ENCODE assay signal across 1 cellular context in the genomic region with DNA sequence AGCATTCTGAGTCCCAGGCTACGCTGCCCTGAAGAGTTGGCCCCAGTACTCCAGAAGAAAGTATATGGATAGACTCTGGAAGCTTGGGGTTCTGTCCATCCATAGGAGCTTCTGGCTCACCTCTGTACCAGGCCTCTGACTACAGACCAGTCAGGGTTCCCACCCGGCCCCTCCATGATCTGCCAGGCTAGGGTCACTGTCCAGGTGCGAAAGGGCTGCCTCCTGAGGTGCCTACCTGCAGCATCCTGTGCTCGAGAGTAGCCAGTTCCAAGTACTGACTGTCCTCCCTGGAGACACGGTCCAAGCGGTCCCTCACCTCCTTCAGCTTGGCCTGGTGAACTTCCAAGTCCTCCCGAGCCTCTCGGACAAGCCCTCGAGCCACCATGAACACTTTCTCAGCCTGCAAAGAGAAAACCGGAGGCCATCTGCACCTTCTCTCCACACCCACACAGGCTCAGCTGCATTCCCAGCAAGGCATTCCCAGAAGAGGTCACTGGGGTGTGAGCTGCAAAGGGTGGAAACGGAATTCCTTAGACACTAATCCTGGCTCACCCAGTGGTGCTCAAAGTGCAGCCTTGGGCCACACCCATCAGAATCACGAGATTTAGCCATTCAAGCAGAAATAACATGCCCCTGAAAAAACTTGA.
TF ChIP-seq lines count a peak whose summit lies in the region.

No MANE protein-coding gene starts in this region.

TF ChIP-seq in GM12878, 131 proteins besides CTCF, POLR2A, EP300 and RAD21:
- TF ChIP-seq SMAD5 (IDR thresholded peaks at IDR 0.05; ENCODE audit: low read depth) (no peak), EZH2 (IDR thresholded peaks at IDR 0.05; ENCODE audit: borderline replicate concordance, control insufficient read depth, low read depth, low read length) (no peak), PML (IDR thresholded peaks at IDR 0.05; ENCODE audit: low read length) (no peak), NBN (IDR thresholded peaks at IDR 0.05) (no peak), ZZZ3 (IDR thresholded peaks at IDR 0.05; ENCODE audit: control insufficient read depth, insufficient read length, low read depth) (no peak), SUZ12 (IDR thresholded peaks at IDR 0.05; ENCODE audit: unreplicated experiment) (no peak), DPF2 (IDR thresholded peaks at IDR 0.05) (no peak), MEF2A (IDR thresholded peaks at IDR 0.05; ENCODE audit: insufficient read depth, low read depth, low read length) (no peak)
- TF ChIP-seq, protein P1, sequence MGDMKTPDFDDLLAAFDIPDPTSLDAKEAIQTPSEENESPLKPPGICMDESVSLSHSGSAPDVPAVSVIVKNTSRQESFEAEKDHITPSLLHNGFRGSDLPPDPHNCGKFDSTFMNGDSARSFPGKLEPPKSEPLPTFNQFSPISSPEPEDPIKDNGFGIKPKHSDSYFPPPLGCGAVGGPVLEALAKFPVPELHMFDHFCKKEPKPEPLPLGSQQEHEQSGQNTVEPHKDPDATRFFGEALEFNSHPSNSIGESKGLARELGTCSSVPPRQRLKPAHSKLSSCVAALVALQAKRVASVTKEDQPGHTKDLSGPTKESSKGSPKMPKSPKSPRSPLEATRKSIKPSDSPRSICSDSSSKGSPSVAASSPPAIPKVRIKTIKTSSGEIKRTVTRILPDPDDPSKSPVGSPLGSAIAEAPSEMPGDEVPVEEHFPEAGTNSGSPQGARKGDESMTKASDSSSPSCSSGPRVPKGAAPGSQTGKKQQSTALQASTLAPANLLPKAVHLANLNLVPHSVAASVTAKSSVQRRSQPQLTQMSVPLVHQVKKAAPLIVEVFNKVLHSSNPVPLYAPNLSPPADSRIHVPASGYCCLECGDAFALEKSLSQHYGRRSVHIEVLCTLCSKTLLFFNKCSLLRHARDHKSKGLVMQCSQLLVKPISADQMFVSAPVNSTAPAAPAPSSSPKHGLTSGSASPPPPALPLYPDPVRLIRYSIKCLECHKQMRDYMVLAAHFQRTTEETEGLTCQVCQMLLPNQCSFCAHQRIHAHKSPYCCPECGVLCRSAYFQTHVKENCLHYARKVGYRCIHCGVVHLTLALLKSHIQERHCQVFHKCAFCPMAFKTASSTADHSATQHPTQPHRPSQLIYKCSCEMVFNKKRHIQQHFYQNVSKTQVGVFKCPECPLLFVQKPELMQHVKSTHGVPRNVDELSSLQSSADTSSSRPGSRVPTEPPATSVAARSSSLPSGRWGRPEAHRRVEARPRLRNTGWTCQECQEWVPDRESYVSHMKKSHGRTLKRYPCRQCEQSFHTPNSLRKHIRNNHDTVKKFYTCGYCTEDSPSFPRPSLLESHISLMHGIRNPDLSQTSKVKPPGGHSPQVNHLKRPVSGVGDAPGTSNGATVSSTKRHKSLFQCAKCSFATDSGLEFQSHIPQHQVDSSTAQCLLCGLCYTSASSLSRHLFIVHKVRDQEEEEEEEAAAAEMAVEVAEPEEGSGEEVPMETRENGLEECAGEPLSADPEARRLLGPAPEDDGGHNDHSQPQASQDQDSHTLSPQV (IDR thresholded peaks at IDR 0.05), result no peak
- TF ChIP-seq, protein P2, sequence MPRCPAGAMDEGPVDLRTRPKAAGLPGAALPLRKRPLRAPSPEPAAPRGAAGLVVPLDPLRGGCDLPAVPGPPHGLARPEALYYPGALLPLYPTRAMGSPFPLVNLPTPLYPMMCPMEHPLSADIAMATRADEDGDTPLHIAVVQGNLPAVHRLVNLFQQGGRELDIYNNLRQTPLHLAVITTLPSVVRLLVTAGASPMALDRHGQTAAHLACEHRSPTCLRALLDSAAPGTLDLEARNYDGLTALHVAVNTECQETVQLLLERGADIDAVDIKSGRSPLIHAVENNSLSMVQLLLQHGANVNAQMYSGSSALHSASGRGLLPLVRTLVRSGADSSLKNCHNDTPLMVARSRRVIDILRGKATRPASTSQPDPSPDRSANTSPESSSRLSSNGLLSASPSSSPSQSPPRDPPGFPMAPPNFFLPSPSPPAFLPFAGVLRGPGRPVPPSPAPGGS (IDR thresholded peaks at IDR 0.05; ENCODE audit: borderline replicate concordance, insufficient read depth, low read depth, low read length, poor library complexity, severe bottlenecking), result no peak
TF ChIP-seq in GM12878: peak in this region for 0.
